ENCODE assay signal across 1 cellular context in genomic region chr5:77644443-77645157, GRCh38.
TF ChIP-seq lines count a peak whose summit lies in the region.

No MANE protein-coding gene starts in this region.

TF ChIP-seq in HEK293, 187 proteins besides CTCF, POLR2A, EP300 and RAD21 (continued from another document and continues in another):
- TF ChIP-seq ZNF704 (tag by site-specific recombination; IDR thresholded peaks at IDR 0.05) = no peak
- TF ChIP-seq ZXDB (tag by site-specific recombination; IDR thresholded peaks at IDR 0.05) = peak; percentile 11; the same call in 1 of the 2 replicates
- peak; percentile 36 for TF ChIP-seq ZBTB11 (tag by site-specific recombination; conservative IDR thresholded peaks at IDR 0.05; ENCODE audit: low read depth)
- no peak for TF ChIP-seq ZNF354C (tag by site-specific recombination; IDR thresholded peaks at IDR 0.05; ENCODE audit: borderline replicate concordance, low read depth)
- no peak for TF ChIP-seq ZNF785 (tag by site-specific recombination; IDR thresholded peaks at IDR 0.05)
- no peak for TF ChIP-seq ZNF23 (tag by site-specific recombination; IDR thresholded peaks at IDR 0.05; ENCODE audit: borderline replicate concordance)
- no peak for TF ChIP-seq ZNF37A (tag by site-specific recombination; IDR thresholded peaks at IDR 0.05)
- TF ChIP-seq ZBTB8A (tag by site-specific recombination; IDR thresholded peaks at IDR 0.05) = peak; percentile 61
- TF ChIP-seq ZIC2 (tag by site-specific recombination; IDR thresholded peaks at IDR 0.05) = no peak
- no peak for TF ChIP-seq OVOL3 (tag by site-specific recombination; IDR thresholded peaks at IDR 0.05)
- TF ChIP-seq ZNF121 (tag by site-specific recombination; IDR thresholded peaks at IDR 0.05) = no peak
- TF ChIP-seq TCF7L2 (IDR thresholded peaks at IDR 0.05; ENCODE audit: borderline replicate concordance, low read depth, low read length) = no peak
- 0 out of 2 replicates have a peak, but pooled peaks have one; percentile 38 for TF ChIP-seq ZNF423 (tag by site-specific recombination; IDR thresholded peaks at IDR 0.05)
- TF ChIP-seq ZFP69B (tag by site-specific recombination; IDR thresholded peaks at IDR 0.05) = peak; percentile 77
- no peak for TF ChIP-seq ZNF658 (tag by site-specific recombination; IDR thresholded peaks at IDR 0.05)
- no peak for TF ChIP-seq ZNF280D (tag by site-specific recombination; IDR thresholded peaks at IDR 0.05)
- no peak for TF ChIP-seq ZNF350 (tag by site-specific recombination; IDR thresholded peaks at IDR 0.05)
- no peak for TF ChIP-seq IKZF3 (tag by site-specific recombination; IDR thresholded peaks at IDR 0.05)
- no peak for TF ChIP-seq ZNF529 (tag by site-specific recombination; IDR thresholded peaks at IDR 0.05; ENCODE audit: insufficient replicate concordance)
- no peak for TF ChIP-seq HOXA7 (CRISPR knock-in tag; IDR thresholded peaks at IDR 0.05; ENCODE audit: borderline replicate concordance)
- TF ChIP-seq ZFP3 (tag by site-specific recombination; IDR thresholded peaks at IDR 0.05; ENCODE audit: low read depth) = no peak
- TF ChIP-seq ZNF146 (tag by site-specific recombination; IDR thresholded peaks at IDR 0.05) = no peak
- TF ChIP-seq ZNF621 (tag by site-specific recombination; IDR thresholded peaks at IDR 0.05) = no peak
- TF ChIP-seq ZFP41 (tag by site-specific recombination; IDR thresholded peaks at IDR 0.05; ENCODE audit: borderline replicate concordance) = no peak
- no peak for TF ChIP-seq ZSCAN5A (tag by site-specific recombination; IDR thresholded peaks at IDR 0.05)
- TF ChIP-seq MZF1 (tag by site-specific recombination; IDR thresholded peaks at IDR 0.05; ENCODE audit: borderline replicate concordance) = no peak
- TF ChIP-seq ZNF639 (tag by site-specific recombination; IDR thresholded peaks at IDR 0.05) = peak; percentile 78; the same call in 1 of the 2 replicates
- peak; percentile 73 for TF ChIP-seq KLF8 (tag by site-specific recombination; IDR thresholded peaks at IDR 0.05)
- TF ChIP-seq ZNF596 (tag by site-specific recombination; IDR thresholded peaks at IDR 0.05) = no peak
- no peak for TF ChIP-seq ZNF221 (tag by site-specific recombination; IDR thresholded peaks at IDR 0.05; ENCODE audit: borderline replicate concordance)
- no peak for TF ChIP-seq SP3 (tag by site-specific recombination; IDR thresholded peaks at IDR 0.05)
- no peak for TF ChIP-seq KLF7 (tag by site-specific recombination; IDR thresholded peaks at IDR 0.05; ENCODE audit: borderline replicate concordance)
- TF ChIP-seq ZNF521 (tag by site-specific recombination; IDR thresholded peaks at IDR 0.05) = no peak
- peak; percentile 3; the same call in 1 of the 2 replicates for TF ChIP-seq ZNF433 (tag by site-specific recombination; IDR thresholded peaks at IDR 0.05; ENCODE audit: low read depth)
- peak; percentile 49 for TF ChIP-seq KLF9 (tag by site-specific recombination; IDR thresholded peaks at IDR 0.05; ENCODE audit: low read depth)
- no peak for TF ChIP-seq ZNF16 (tag by site-specific recombination; IDR thresholded peaks at IDR 0.05; ENCODE audit: low read depth)
- TF ChIP-seq TSHZ1 (tag by site-specific recombination; IDR thresholded peaks at IDR 0.05; ENCODE audit: borderline replicate concordance) = 0 out of 2 replicates have a peak, but pooled peaks have one; percentile 26
- TF ChIP-seq ZNF394 (tag by site-specific recombination; IDR thresholded peaks at IDR 0.05; ENCODE audit: borderline replicate concordance) = peak; percentile 47; the same call in 1 of the 2 replicates
- no peak for TF ChIP-seq ZNF530 (tag by site-specific recombination; IDR thresholded peaks at IDR 0.05; ENCODE audit: low read depth)
- no peak for TF ChIP-seq ZNF155 (tag by site-specific recombination; IDR thresholded peaks at IDR 0.05)
- no peak for TF ChIP-seq REPIN1 (tag by site-specific recombination; IDR thresholded peaks at IDR 0.05; ENCODE audit: low read depth)
- no peak for TF ChIP-seq ZNF768 (tag by site-specific recombination; IDR thresholded peaks at IDR 0.05)
- TF ChIP-seq ZNF140 (tag by site-specific recombination; IDR thresholded peaks at IDR 0.05) = no peak; the same call in 1 of the 2 replicates
- no peak for TF ChIP-seq ZNF174 (tag by site-specific recombination; IDR thresholded peaks at IDR 0.05)
- peak; percentile 27; the same call in 1 of the 2 replicates for TF ChIP-seq ZBTB20 (tag by site-specific recombination; IDR thresholded peaks at IDR 0.05)
- no peak for TF ChIP-seq ZNF660 (tag by site-specific recombination; IDR thresholded peaks at IDR 0.05)
- TF ChIP-seq ZNF558 (tag by site-specific recombination; IDR thresholded peaks at IDR 0.05) = no peak; the same call in 1 of the 2 replicates
- no peak for TF ChIP-seq YY1 (tag by site-specific recombination; IDR thresholded peaks at IDR 0.05)
- TF ChIP-seq ZNF391 (tag by site-specific recombination; IDR thresholded peaks at IDR 0.05; ENCODE audit: borderline replicate concordance, low read depth) = peak; percentile 86; the same call in 1 of the 2 replicates
- no peak for TF ChIP-seq ZNF211 (tag by site-specific recombination; IDR thresholded peaks at IDR 0.05; ENCODE audit: low read depth)
- peak; percentile 36; the same call in 1 of the 2 replicates for TF ChIP-seq ZBTB44 (tag by site-specific recombination; IDR thresholded peaks at IDR 0.05)
- TF ChIP-seq INSM2 (tag by site-specific recombination; IDR thresholded peaks at IDR 0.05) = no peak
